ENCODE assay signal across 8 cellular contexts in genomic region chr2:120261387-120262006, GRCh38. TPM values are rescaled to one million over a fixed set of nuclear protein-coding genes. Genes with fewer than 3 reads are reported as not detected.
DNase-seq lines count a peak whose midpoint lies in the region; ATAC-seq and TF ChIP-seq lines count a peak whose summit lies in the region.
"Had no signal": no experiment of that assay in that cellular context is flagged by ENCODE, and none has a peak within 500 bp of the region (broad histone marks: within the 10 kb centered on the region; RNA-seq: fewer than 3 reads in every experiment).

No MANE protein-coding gene starts in this region.

- H3K4me1 Mint-ChIP-seq in T-helper 2 cell treated with Interferon-gamma antibody and Interleukin-4, amounts not matched to agents 5 μg/mL and 100 μg/mL, for 36 hours (ENCODE audit: low read depth): peaks cover 31% of the 10 kb centered on the region

- no peak overlapping the region for H3K27ac ChIP-seq in colonic mucosa

- peak; percentile 73 for DNase-seq in T-helper 2 cell treated with Interferon-gamma antibody and Interleukin-4, amounts not matched to agents 5 μg/mL and 100 μg/mL, for 36 hours (ENCODE audit: low spot score)
- peak; percentile 42 to 67 for DNase-seq in stimulated activated CD4-positive, alpha-beta T cell treated with anti-CD3 and anti-CD28 coated beads, Interleukin-4, amount 100 ng/mL, for 48 hours (ENCODE audit: low read depth in 2 of 2)
- DNase-seq in DMS53 treated with DMSO at 0.1 percent for 48 hours (lab: John Stamatoyannopoulos, UW; ENCODE audit: unreplicated experiment): no peak
- DNase-seq in colonic mucosa: no peak
- no peak for DNase-seq in NCI-H748 treated with DMSO at 0.1 percent for 48 hours (lab: John Stamatoyannopoulos, UW)

- no peak for TF ChIP-seq CTCF in colonic mucosa (IDR thresholded peaks at IDR 0.05)

- no peak overlapping the region for H3K9ac ChIP-seq in colonic mucosa (ENCODE audit: low read depth in 2 of 2, low read length in 2 of 2)

- H3K4me3 Mint-ChIP-seq in T-helper 2 cell treated with Interferon-gamma antibody and Interleukin-4, amounts not matched to agents 5 μg/mL and 100 μg/mL, for 36 hours: no peak overlapping the region
- H3K4me3 Mint-ChIP-seq: stimulated activated naive CD8-positive, alpha-beta T cell treated with anti-CD3 and anti-CD28 coated beads, Interleukin-15, Interleukin-2, amounts not matched to agents 100 ng/mL and 50 ng/mL, for 24 hours had no signal

- H3K27ac Mint-ChIP-seq in T-helper 2 cell treated with Interferon-gamma antibody and Interleukin-4, amounts not matched to agents 5 μg/mL and 100 μg/mL, for 36 hours: no peak overlapping the region
- H3K27ac Mint-ChIP-seq: stimulated activated naive CD8-positive, alpha-beta T cell treated with anti-CD3 and anti-CD28 coated beads, Interleukin-15, Interleukin-2, amounts not matched to agents 100 ng/mL and 50 ng/mL, for 24 hours had no signal

- no peak overlapping the region for H3K4me3 ChIP-seq in colonic mucosa

- H3K27me3 ChIP-seq in colonic mucosa: no peaks in the 10 kb centered on the region

- no peaks in the 10 kb centered on the region for H3K27me3 Mint-ChIP-seq in T-helper 2 cell treated with Interferon-gamma antibody and Interleukin-4, amounts not matched to agents 5 μg/mL and 100 μg/mL, for 36 hours (ENCODE audit: low read depth)
- H3K27me3 Mint-ChIP-seq: stimulated activated naive CD8-positive, alpha-beta T cell treated with anti-CD3 and anti-CD28 coated beads, Interleukin-15, Interleukin-2, amounts not matched to agents 100 ng/mL and 50 ng/mL, for 24 hours had no signal

- H3K4me1 ChIP-seq in colonic mucosa: no peaks in the 10 kb centered on the region

- no peaks in the 10 kb centered on the region for H3K9me3 ChIP-seq in colonic mucosa

- H3K36me3 Mint-ChIP-seq in T-helper 2 cell treated with Interferon-gamma antibody and Interleukin-4, amounts not matched to agents 5 μg/mL and 100 μg/mL, for 36 hours (ENCODE audit: low read depth): peaks cover 32% of the 10 kb centered on the region

- intact Hi-C loops in colonic mucosa (cut with DNase I): no loop called here

- ATAC-seq in GM19328 (IDR thresholded peaks at IDR 0.05; ENCODE audit: unreplicated experiment) (peak; percentile 76), HG02763 (IDR thresholded peaks at IDR 0.05; ENCODE audit: unreplicated experiment) (peak; percentile 86)

- H3K9me3 Mint-ChIP-seq in T-helper 2 cell treated with Interferon-gamma antibody and Interleukin-4, amounts not matched to agents 5 μg/mL and 100 μg/mL, for 36 hours: peaks cover 13% of the 10 kb centered on the region

- no peaks in the 10 kb centered on the region for H3K36me3 ChIP-seq in colonic mucosa

RNA-seq across cellular contexts. Expression of gene RALB, which starts 8.8 kb away (rescaled TPM):
- total RNA-seq in colonic mucosa: 10 to 100 TPM; 71.8 to 93.4 TPM

RNA-seq across cellular contexts. Expression of gene TMEM185B, which starts 38.3 kb away (rescaled TPM):
- 10 to 100 TPM; 14.4 to 16.5 TPM for total RNA-seq in colonic mucosa

Comparison
In these comparisons a context has a peak if more than half of its experiments do, and no peak if none do; other contexts are left out.
1. DNase-seq: peak in T-helper 2 cell treated with Interferon-gamma antibody and Interleukin-4, amounts not matched to agents 5 μg/mL and 100 μg/mL, for 36 hours (single experiment) and stimulated activated CD4-positive, alpha-beta T cell treated with anti-CD3 and anti-CD28 coated beads, Interleukin-4, amount 100 ng/mL, for 48 hours (2 of 2); none in DMS53 treated with DMSO at 0.1 percent for 48 hours (single experiment), colonic mucosa (single experiment) and NCI-H748 treated with DMSO at 0.1 percent for 48 hours (single experiment).